Comparison of ENCODE assay signal across 8 cellular contexts in genomic region chr17:44708401-44709263, GRCh38. TPM values are rescaled to one million over a fixed set of nuclear protein-coding genes. Genes with fewer than 3 reads are reported as not detected.
DNase-seq lines count a peak whose midpoint lies in the region; ATAC-seq, FAIRE-seq and TF ChIP-seq lines count a peak whose summit lies in the region.

TSS of gene DBF4B (plus strand) at chr17:44708665. CDS start at chr17:44708821, 156 bp downstream.

- H3K9me3 Mint-ChIP-seq in immature natural killer cell, result no peaks in the 10 kb centered on the region

- H3K36me3 ChIP-seq in bronchial epithelial cell (ENCODE audit: control insufficient read depth, insufficient read depth, low read length), result no peaks in the 10 kb centered on the region
- H3K36me3 ChIP-seq in smooth muscle cell (ENCODE audit: low read depth), result no peaks in the 10 kb centered on the region

- TF ChIP-seq CTCF in WI38 (IDR thresholded peaks at IDR 0.05; ENCODE audit: low read depth, low read length) (no peak), bronchial epithelial cell (IDR thresholded peaks at IDR 0.05; ENCODE audit: insufficient read depth, low read length, severe bottlenecking) (no peak), smooth muscle cell (IDR thresholded peaks at IDR 0.05; ENCODE audit: borderline replicate concordance, insufficient read depth, poor library complexity, severe bottlenecking) (no peak)

- H3K27me3 Mint-ChIP-seq in immature natural killer cell (ENCODE audit: low read depth in 3 of 3), result peaks cover 0 to 5% (median 4%) of the 10 kb centered on the region in 3 donors

- H3K27ac Mint-ChIP-seq in immature natural killer cell, result no peak within 1 kb of the TSS

- H3K4me2 ChIP-seq in smooth muscle cell, result peak within 1 kb of the TSS; percentile 84

- H3K27me3 ChIP-seq in bronchial epithelial cell (ENCODE audit: control insufficient read depth, insufficient read depth, low read length), result no peaks in the 10 kb centered on the region
- H3K27me3 ChIP-seq in smooth muscle cell (ENCODE audit: low read depth), result no peaks in the 10 kb centered on the region

- peak within 1 kb of the TSS; percentile 65 for H3K9ac ChIP-seq in smooth muscle cell (ENCODE audit: low read depth)

- H3K79me2 ChIP-seq in smooth muscle cell (ENCODE audit: low read depth), result peaks cover 19% of the 10 kb centered on the region

- peak within 1 kb of the TSS; percentile 57 for H3K27ac ChIP-seq in smooth muscle cell (ENCODE audit: low read depth)

- H3K4me3 Mint-ChIP-seq in immature natural killer cell, result no peak within 1 kb of the TSS

- H3K4me1 Mint-ChIP-seq in immature natural killer cell, result no peaks in the 10 kb centered on the region

- no peaks in the 10 kb centered on the region for H3K9me3 ChIP-seq in smooth muscle cell (replicated peaks; ENCODE audit: low read depth)

- peaks cover 0 to 1% (median 0%) of the 10 kb centered on the region in 3 donors for H3K36me3 Mint-ChIP-seq in immature natural killer cell

- no peak for FAIRE-seq in bronchial epithelial cell (lab: Jason Lieb, UNC)

- peak within 1 kb of the TSS; percentile 88 for H2AFZ ChIP-seq in smooth muscle cell (ENCODE audit: low read depth)

- no peaks in the 10 kb centered on the region for H3F3A ChIP-seq in smooth muscle cell (ENCODE audit: low read depth)

- H3K4me1 ChIP-seq in smooth muscle cell (ENCODE audit: low read depth), result peaks cover 18% of the 10 kb centered on the region

- peak; percentile 95 for DNase-seq in DMS 273 (lab: John Stamatoyannopoulos, UW; ENCODE audit: unreplicated experiment)
- peak; percentile 91 for DNase-seq in NCI-H2227 treated with DMSO at 0.1 percent for 48 hours (lab: John Stamatoyannopoulos, UW)
- peak; percentile 84 for DNase-seq in bronchial epithelial cell (ENCODE audit: low read depth)
- peak; percentile 83 to 86 (median 85) for DNase-seq in immature natural killer cell
- peak; percentile 25 for DNase-seq in smooth muscle cell (lab: John Stamatoyannopoulos, UW; ENCODE audit: unreplicated experiment)

- 1% methylated on average over 52 of the region's 52 CpGs for WGBS in smooth muscle cell (ENCODE audit: low lambda C conversion rate)

- peak within 1 kb of the TSS; percentile 83 for H3K4me3 ChIP-seq in WI38 (ENCODE audit: low read depth, low read length)
- H3K4me3 ChIP-seq in bronchial epithelial cell (ENCODE audit: low read depth, low read length), result peak within 1 kb of the TSS; percentile 68
- H3K4me3 ChIP-seq in smooth muscle cell, result peak within 1 kb of the TSS; percentile 85

- ATAC-seq in HG02642 (IDR thresholded peaks at IDR 0.05; ENCODE audit: poor library complexity, unreplicated experiment) (peak; percentile 77), GM19463 (IDR thresholded peaks at IDR 0.05; ENCODE audit: unreplicated experiment) (no peak)

- H4K20me1 ChIP-seq in smooth muscle cell (ENCODE audit: low read depth), result no peaks in the 10 kb centered on the region

RNA-seq across cellular contexts. Expression of gene DBF4B, which starts in this region (rescaled TPM):
- 0.51 and 0.79 TPM in 2 replicates for total RNA-seq in bronchial epithelial cell
- polyA plus RNA-seq in immature natural killer cell, result 1 to 10 TPM in 1 of 3 donors, under 1 TPM in 1, not detected in 1; 0.52 to 1.1 TPM
- total RNA-seq in smooth muscle cell, result 1.6 and 3.3 TPM in 2 replicates
- 2.7 and 4.1 TPM in 2 replicates for polyA plus RNA-seq in smooth muscle cell

Comparison
In these comparisons a context has a peak if more than half of its experiments do, and no peak if none do; other contexts are left out.
1. Peak in DNase-seq and H3K4me3 ChIP-seq in bronchial epithelial cell; RNA of the gene not detected or under 1 TPM.
2. DNase-seq: peak in every context shown above with its lines; median percentile 95 in DMS 273; 91 in NCI-H2227 treated with DMSO at 0.1 percent for 48 hours; 85 in immature natural killer cell; 84 in bronchial epithelial cell; 25 in smooth muscle cell.